1 cellular context compared by ENCODE assay signal in genomic region chr7:76512941-76513816, GRCh38.
TF ChIP-seq lines count a peak whose summit lies in the region.

No MANE protein-coding gene starts in this region.

TF ChIP-seq in endothelial cell of umbilical vein, 7 proteins besides CTCF, POLR2A, EP300 and RAD21 (continued from another document):
- no peak for TF ChIP-seq MYC (IDR thresholded peaks at IDR 0.05; ENCODE audit: low read depth, low read length)
- no peak for TF ChIP-seq MAX (IDR thresholded peaks at IDR 0.05; ENCODE audit: insufficient read depth, insufficient read length)
- TF ChIP-seq POLR2AphosphoS5 (IDR thresholded peaks at IDR 0.05; ENCODE audit: insufficient read depth, low read depth, low read length) = no peak
